ENCODE assay signal across 9 cellular contexts in genomic region chr3:16883726-16884083, GRCh38. TPM values are rescaled to one million over a fixed set of nuclear protein-coding genes. Genes with fewer than 3 reads are reported as not detected.
DNase-seq lines count a peak whose midpoint lies in the region; ATAC-seq and FAIRE-seq lines count a peak whose summit lies in the region.
"Had no signal": no experiment of that assay in that cellular context is flagged by ENCODE, and none has a peak within 500 bp of the region (broad histone marks: within the 10 kb centered on the region; RNA-seq: fewer than 3 reads in every experiment).

No MANE protein-coding gene starts in this region.

- DNase-seq in T-helper 1 cell (no peak), immature natural killer cell (no peak), occipital lobe (lab: John Stamatoyannopoulos, UW) (no peak), EL (no peak), RCC 7860 (ENCODE audit: low spot score) (no peak)
- no peak for DNase-seq in activated naive CD8-positive, alpha-beta T cell treated with anti-CD3 and anti-CD28 coated beads, Interleukin-2, amount 50 U/mL, for 24 hours
- DNase-seq: NCI-H510A treated with DMSO at 0.1 percent for 48 hours had no signal

- H3K9ac ChIP-seq in subcutaneous abdominal adipose tissue (ENCODE audit: low read length in 5 of 5) = peak overlapping the region in 4 of 5 donors; percentile 74 to 89 (median 81)

- H3K36me3 ChIP-seq in subcutaneous abdominal adipose tissue (ENCODE audit: control insufficient read depth in 5 of 5, insufficient read depth in 5 of 5, low read length in 5 of 5) = no peaks in the 10 kb centered on the region

- peaks cover 24% of the 10 kb centered on the region for H3K4me1 Mint-ChIP-seq in T-helper 1 cell treated with Interleukin-12 subunit alpha and Interleukin-12 subunit beta and Interleukin-4 antibody, amounts not matched to agents 30 μg/mL and 1 μg/mL, for 36 hours (ENCODE audit: low read depth)
- peaks cover 21% of the 10 kb centered on the region for H3K4me1 Mint-ChIP-seq in activated naive CD8-positive, alpha-beta T cell treated with anti-CD3 and anti-CD28 coated beads, Interleukin-2, amount 50 U/mL, for 24 hours
- peaks cover 34 to 41% of the 10 kb centered on the region in 2 donors for H3K4me1 Mint-ChIP-seq in immature natural killer cell

- H3K9me3 ChIP-seq in subcutaneous abdominal adipose tissue (ENCODE audit: control insufficient read depth in 5 of 5, low read length in 5 of 5) = no peaks in the 10 kb centered on the region

- peak overlapping the region in 4 of 5 donors; percentile 93 to 97 (median 96) for H3K4me3 ChIP-seq in subcutaneous abdominal adipose tissue (ENCODE audit: low read depth in 1 of 5, low read length in 5 of 5)

- peaks cover 0 to 74% (median 58%) of the 10 kb centered on the region in 5 donors for H3K4me1 ChIP-seq in subcutaneous abdominal adipose tissue (ENCODE audit: control insufficient read depth in 5 of 5, insufficient read depth in 5 of 5, low read length in 5 of 5)

- H3K27ac Mint-ChIP-seq in T-helper 1 cell treated with Interleukin-12 subunit alpha and Interleukin-12 subunit beta and Interleukin-4 antibody, amounts not matched to agents 30 μg/mL and 1 μg/mL, for 36 hours = peak overlapping the region; percentile 83
- H3K27ac Mint-ChIP-seq in activated naive CD8-positive, alpha-beta T cell treated with anti-CD3 and anti-CD28 coated beads, Interleukin-2, amount 50 U/mL, for 24 hours = peak overlapping the region; percentile 25
- H3K27ac Mint-ChIP-seq in immature natural killer cell = peak overlapping the region in 5 of 6 donors; percentile 41 to 79 (median 68)

- H3K4me3 Mint-ChIP-seq in T-helper 1 cell treated with Interleukin-12 subunit alpha and Interleukin-12 subunit beta and Interleukin-4 antibody, amounts not matched to agents 30 μg/mL and 1 μg/mL, for 36 hours = peak overlapping the region; percentile 80
- H3K4me3 Mint-ChIP-seq in activated naive CD8-positive, alpha-beta T cell treated with anti-CD3 and anti-CD28 coated beads, Interleukin-2, amount 50 U/mL, for 24 hours = peak overlapping the region; percentile 66
- H3K4me3 Mint-ChIP-seq in immature natural killer cell = peak overlapping the region; percentile 72 to 97 (median 78)

- no peak for ATAC-seq in activated naive CD8-positive, alpha-beta T cell treated with anti-CD3 and anti-CD28 coated beads, Interleukin-2, amount 50 U/mL, for 24 hours

- no peaks in the 10 kb centered on the region for H3K27me3 ChIP-seq in subcutaneous abdominal adipose tissue (ENCODE audit: control insufficient read depth in 5 of 5, insufficient read depth in 4 of 5, low read length in 5 of 5)

- no peak for FAIRE-seq in RCC 7860 (lab: Jason Lieb, UNC)

- H3K27me3 Mint-ChIP-seq in T-helper 1 cell treated with Interleukin-12 subunit alpha and Interleukin-12 subunit beta and Interleukin-4 antibody, amounts not matched to agents 30 μg/mL and 1 μg/mL, for 36 hours (ENCODE audit: low read depth) = peaks cover 19% of the 10 kb centered on the region
- no peaks in the 10 kb centered on the region for H3K27me3 Mint-ChIP-seq in activated naive CD8-positive, alpha-beta T cell treated with anti-CD3 and anti-CD28 coated beads, Interleukin-2, amount 50 U/mL, for 24 hours
- H3K27me3 Mint-ChIP-seq in immature natural killer cell (ENCODE audit: low read depth in 3 of 3) = peaks cover 4 to 11% (median 10%) of the 10 kb centered on the region in 3 donors

- no peaks in the 10 kb centered on the region for H3K9me3 Mint-ChIP-seq in T-helper 1 cell treated with Interleukin-12 subunit alpha and Interleukin-12 subunit beta and Interleukin-4 antibody, amounts not matched to agents 30 μg/mL and 1 μg/mL, for 36 hours
- no peaks in the 10 kb centered on the region for H3K9me3 Mint-ChIP-seq in activated naive CD8-positive, alpha-beta T cell treated with anti-CD3 and anti-CD28 coated beads, Interleukin-2, amount 50 U/mL, for 24 hours
- H3K9me3 Mint-ChIP-seq in immature natural killer cell = no peaks in the 10 kb centered on the region

- H3K36me3 Mint-ChIP-seq in T-helper 1 cell treated with Interleukin-12 subunit alpha and Interleukin-12 subunit beta and Interleukin-4 antibody, amounts not matched to agents 30 μg/mL and 1 μg/mL, for 36 hours (ENCODE audit: low read depth) = peaks cover 12% of the 10 kb centered on the region
- H3K36me3 Mint-ChIP-seq in activated naive CD8-positive, alpha-beta T cell treated with anti-CD3 and anti-CD28 coated beads, Interleukin-2, amount 50 U/mL, for 24 hours (ENCODE audit: low read depth) = no peaks in the 10 kb centered on the region
- H3K36me3 Mint-ChIP-seq in immature natural killer cell = no peaks in the 10 kb centered on the region

- peak overlapping the region; percentile 72 for H3K27ac ChIP-seq in subcutaneous abdominal adipose tissue (ENCODE audit: low read depth, low read length)

RNA-seq across cellular contexts. Expression of gene PLCL2, which starts 1.1 kb away (rescaled TPM):
- 10 to 100 TPM; 56.8 to 85.5 (median 78.9) TPM for polyA plus RNA-seq in immature natural killer cell
- total RNA-seq in occipital lobe = 128 TPM

Comparison
In these comparisons a context has a peak if more than half of its experiments do, and no peak if none do; other contexts are left out.
1. H3K27ac Mint-ChIP-seq: peak in every context shown above with its lines; median percentile 83 in T-helper 1 cell treated with Interleukin-12 subunit alpha and Interleukin-12 subunit beta and Interleukin-4 antibody, amounts not matched to agents 30 μg/mL and 1 μg/mL, for 36 hours; 68 in immature natural killer cell; 25 in activated naive CD8-positive, alpha-beta T cell treated with anti-CD3 and anti-CD28 coated beads, Interleukin-2, amount 50 U/mL, for 24 hours.